ENCODE assay signal across 8 cellular contexts in genomic region chrX:103405009-103405333, GRCh38. TPM values are rescaled to one million over a fixed set of nuclear protein-coding genes. Genes with fewer than 3 reads are reported as not detected.
DNase-seq lines count a peak whose midpoint lies in the region; ATAC-seq and TF ChIP-seq lines count a peak whose summit lies in the region.

No MANE protein-coding gene starts in this region.

- H3K36me3 ChIP-seq in Loucy (ENCODE audit: insufficient read depth, low read length) (no peaks in the 10 kb centered on the region), rectal smooth muscle tissue (ENCODE audit: control insufficient read depth, insufficient read depth, low read length) (no peaks in the 10 kb centered on the region)

- ATAC-seq in GM19455 (IDR thresholded peaks at IDR 0.05; ENCODE audit: unreplicated experiment) (peak; percentile 57), GM18909 (IDR thresholded peaks at IDR 0.05; ENCODE audit: poor library complexity, unreplicated experiment) (no peak)

- no peaks in the 10 kb centered on the region for H3K9me2 ChIP-seq in Loucy (replicated peaks; ENCODE audit: low read depth, low read length)

- no peaks in the 10 kb centered on the region for H3K9me3 ChIP-seq in Loucy (ENCODE audit: insufficient read depth, low read depth, low read length)

- no peaks in the 10 kb centered on the region for H3F3A ChIP-seq in Loucy (ENCODE audit: low read depth)

- H4K20me1 ChIP-seq in Loucy (ENCODE audit: insufficient read depth, low read length, poor library complexity, severe bottlenecking) = no peaks in the 10 kb centered on the region

- no peak overlapping the region for H3K27ac ChIP-seq in rectal smooth muscle tissue (ENCODE audit: low read depth, low read length)

- DNase-seq in epithelial cell of proximal tubule (ENCODE audit: low read depth) (no peak), SIG-M5 treated with dmso at 0.1 percent for 504 hours (lab: John Stamatoyannopoulos, UW; ENCODE audit: unreplicated experiment) (no peak), NCI-H524 treated with DMSO at 0.1 percent for 48 hours (lab: John Stamatoyannopoulos, UW) (no peak)
- no peak for DNase-seq in stimulated activated CD4-positive, alpha-beta T cell treated with anti-CD3 and anti-CD28 coated beads, Interleukin-2, amount 100 ng/mL, for 24 hours

- TF ChIP-seq CTCF in Loucy (conservative IDR thresholded peaks at IDR 0.05; ENCODE audit: low read length) (no peak), epithelial cell of proximal tubule (conservative IDR thresholded peaks at IDR 0.05; ENCODE audit: low read depth, low read length) (no peak)

- H3K4me1 ChIP-seq in Loucy (ENCODE audit: insufficient read depth, low read length, poor library complexity, severe bottlenecking) = peaks cover 5% of the 10 kb centered on the region
- no peaks in the 10 kb centered on the region for H3K4me1 ChIP-seq in rectal smooth muscle tissue (ENCODE audit: control insufficient read depth, insufficient read depth, low read length)

- H3K27me3 ChIP-seq in Loucy (ENCODE audit: insufficient read depth, low read length, poor library complexity, severe bottlenecking) (no peaks in the 10 kb centered on the region), rectal smooth muscle tissue (ENCODE audit: control insufficient read depth, insufficient read depth, low read length) (no peaks in the 10 kb centered on the region)

- H3K79me2 ChIP-seq in Loucy (ENCODE audit: insufficient read depth, low read length) = no peaks in the 10 kb centered on the region

- peak overlapping the region; percentile 76 for H3K4me3 ChIP-seq in Loucy (ENCODE audit: low read length, poor library complexity, severe bottlenecking)
- peak overlapping the region; percentile 78 for H3K4me3 ChIP-seq in epithelial cell of proximal tubule (ENCODE audit: low read depth, low read length)
- H3K4me3 ChIP-seq in rectal smooth muscle tissue (ENCODE audit: low read length) = peak overlapping the region; percentile 57

- peak overlapping the region; percentile 71 for H3K4me2 ChIP-seq in Loucy (ENCODE audit: low read depth, low read length, poor library complexity, severe bottlenecking)

- H2AFZ ChIP-seq in Loucy (ENCODE audit: low read length) = peak overlapping the region; percentile 90

- H3K9ac ChIP-seq in Loucy (ENCODE audit: low read depth, low read length, poor library complexity, severe bottlenecking) (peak overlapping the region; percentile 62), rectal smooth muscle tissue (ENCODE audit: low read length) (no peak overlapping the region)

RNA-seq across cellular contexts. Expression of gene BEX3, which starts 28.6 kb away (rescaled TPM):
- 168 and 261 TPM in 2 replicates for total RNA-seq in epithelial cell of proximal tubule

RNA-seq across cellular contexts. Expression of gene TCEAL9, which starts 48.7 kb away (rescaled TPM):
- total RNA-seq in epithelial cell of proximal tubule = 88.0 and 161 TPM in 2 replicates
